ENCODE assay signal across 12 cellular contexts in genomic region chr1:237507005-237507404, GRCh38.
DNase-seq lines count a peak whose midpoint lies in the region; ATAC-seq, FAIRE-seq and TF ChIP-seq lines count a peak whose summit lies in the region.
"Had no signal": no experiment of that assay in that cellular context is flagged by ENCODE, and none has a peak within 500 bp of the region (broad histone marks: within the 10 kb centered on the region; RNA-seq: fewer than 3 reads in every experiment).

No MANE protein-coding gene starts in this region.

- no peak for TF ChIP-seq CTCF in GM13977 (IDR thresholded peaks at IDR 0.05; ENCODE audit: extremely low read depth, insufficient read depth, missing control alignments)

- intact Hi-C loops in cardiac septum (cut with DNase I): no loop called here

- peak; percentile 81 for FAIRE-seq in GM19239 (lab: Jason Lieb, UNC)
- FAIRE-seq: urothelium cell line had no signal

- DNase-seq in GM13977 (ENCODE audit: low spot score): peak; percentile 16
- peak; percentile 9 for DNase-seq in GM19239 (ENCODE audit: insufficient read length, low spot score)
- DNase-seq in AG08396 (ENCODE audit: low spot score): no peak
- DNase-seq in cardiac septum (ENCODE audit: low spot score): no peak
- no peak for DNase-seq in NCI-H2029 (lab: John Stamatoyannopoulos, UW)
- no peak for DNase-seq in DMS 273 treated with DMSO at 0.1 percent for 48 hours (lab: John Stamatoyannopoulos, UW)
- DNase-seq: Calu3, NCI-H524 treated with DMSO at 0.1 percent for 48 hours had no signal

- in situ Hi-C loops in GM13977 (cut with MboI; ENCODE audit: low pct_unique_long_range_greater_than_20kb, low sequenced_read_pairs, unreplicated experiment): no loop called here

- ATAC-seq in HG02759 (IDR thresholded peaks at IDR 0.05; ENCODE audit: unreplicated experiment) (peak; percentile 84), HG03460 (IDR thresholded peaks at IDR 0.05; ENCODE audit: unreplicated experiment) (peak; percentile 92)
- ATAC-seq: GM23338 had no signal

Comparison
In these comparisons a context has a peak if more than half of its experiments do, and no peak if none do; other contexts are left out.
1. DNase-seq: peak in GM13977 (single experiment) and GM19239 (single experiment); none in AG08396 (single experiment), cardiac septum (single experiment), NCI-H2029 (single experiment) and DMS 273 treated with DMSO at 0.1 percent for 48 hours (single experiment).